In genomic region chr7:116804459-116804858, GRCh38 we compare ENCODE assay signal across 12 cellular contexts.
"Had no signal": no experiment of that assay in that cellular context is flagged by ENCODE, and none has a peak within 500 bp of the region (broad histone marks: within the 10 kb centered on the region; RNA-seq: fewer than 3 reads in every experiment).

No MANE protein-coding gene starts in this region.

- H3K4me3 ChIP-seq: gastroesophageal sphincter, lower lobe of right lung, sigmoid colon, testis had no signal

- DNase-seq: activated gamma-delta T cell; activated T-cell treated with anti-CD3 and anti-CD28 coated beads, Interleukin-2, amount 50 U/mL, for 24 hours; effector memory CD8-positive, alpha-beta T cell; lower lobe of right lung; naive thymus-derived CD8-positive, alpha-beta T cell; sigmoid colon; stimulated activated CD4-positive, alpha-beta T cell treated with anti-CD3 and anti-CD28 coated beads, Interleukin-2, amount 100 ng/mL, for 48 hours; stimulated activated naive CD4-positive, alpha-beta T cell treated with Interleukin-2 at 50 U/mL for 16 hours; testis had no signal

- H3K27me3 ChIP-seq: gastroesophageal sphincter, neutrophil, sigmoid colon, testis had no signal

- ATAC-seq: effector memory CD8-positive, alpha-beta T cell; naive thymus-derived CD8-positive, alpha-beta T cell had no signal

- H3K36me3 ChIP-seq: gastroesophageal sphincter, lower lobe of right lung, neutrophil, sigmoid colon had no signal

- H3K4me1 ChIP-seq: testis had no signal

- H3K9me3 ChIP-seq: gastroesophageal sphincter, lower lobe of right lung, neutrophil, sigmoid colon, testis had no signal

- H3K27ac ChIP-seq: epithelial cell of prostate, lower lobe of right lung, neutrophil, testis had no signal
